In the genomic region with DNA sequence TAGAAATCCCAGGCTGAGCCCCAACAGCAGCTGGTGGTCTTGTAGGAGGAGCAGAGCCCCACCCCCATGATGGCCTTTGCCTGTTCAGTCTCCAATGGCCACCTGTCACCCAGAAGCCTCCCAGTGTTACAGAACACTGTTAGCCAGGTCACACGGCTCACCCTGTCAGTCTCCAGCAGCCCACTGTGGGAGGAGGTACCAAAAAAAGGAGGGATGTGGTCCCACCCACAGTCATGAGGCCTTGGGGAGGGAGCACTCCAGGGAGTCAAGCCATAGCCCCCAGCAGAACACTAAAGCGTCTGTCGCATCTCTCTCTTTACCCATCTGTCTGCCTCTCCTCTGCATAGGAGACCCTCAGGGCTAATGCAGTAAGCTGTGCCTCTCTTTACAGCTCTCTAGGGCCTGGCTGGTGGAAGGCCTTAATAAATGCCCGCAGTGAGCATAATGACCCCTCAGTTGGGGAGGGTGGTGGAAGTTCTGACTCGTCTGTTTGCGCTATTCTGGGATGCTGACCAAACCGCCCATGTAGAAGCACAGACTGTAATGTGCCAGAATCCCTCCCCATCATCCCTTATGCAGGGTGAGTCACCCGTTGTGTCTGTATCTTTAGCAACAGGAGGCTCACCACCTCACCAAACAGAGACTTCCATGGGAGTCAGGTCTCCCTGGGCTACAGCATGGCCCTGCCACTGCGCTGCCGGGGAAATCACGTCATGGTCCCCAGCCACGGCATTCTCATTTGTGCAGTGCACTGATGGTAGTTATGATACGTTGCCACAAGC, we compare ENCODE assay signal across 10 cellular contexts. TPM values are rescaled to one million over a fixed set of nuclear protein-coding genes. Genes with fewer than 3 reads are reported as not detected.
DNase-seq lines count a peak whose midpoint lies in the region; ATAC-seq and TF ChIP-seq lines count a peak whose summit lies in the region.
"Had no signal": no experiment of that assay in that cellular context is flagged by ENCODE, and none has a peak within 500 bp of the region (broad histone marks: within the 10 kb centered on the region; RNA-seq: fewer than 3 reads in every experiment).

No MANE protein-coding gene starts in this region.

- H3K36me3 Mint-ChIP-seq in activated T-helper 17 cell treated with anti-CD3 and anti-CD28 coated beads, Interleukin-2, amount 50 U/mL, for 72 hours (ENCODE audit: low read depth): no peaks in the 10 kb centered on the region

- TF ChIP-seq POLR2A in transverse colon (IDR thresholded peaks at IDR 0.05): no peak

- DNase-seq in NCI-H1417 (lab: John Stamatoyannopoulos, UW) (peak in 2 of 3 experiments; percentile 41 to 78), NCI-H1417 treated with DMSO at 0.1 percent for 48 hours (lab: John Stamatoyannopoulos, UW) (no peak), cerebellum (ENCODE audit: low spot score) (peak; percentile 90), medulla oblongata (ENCODE audit: extremely low spot score) (peak; percentile 91), transverse colon (peak; percentile 41), kidney glomerular epithelial cell (lab: John Stamatoyannopoulos, UW) (no peak)
- DNase-seq: AML-193 had no signal

- TF ChIP-seq CTCF in transverse colon (IDR thresholded peaks at IDR 0.05): no peak

- H3K27me3 ChIP-seq in transverse colon: no peaks in the 10 kb centered on the region

- peaks cover 5% of the 10 kb centered on the region for H3K4me1 Mint-ChIP-seq in activated T-helper 17 cell treated with anti-CD3 and anti-CD28 coated beads, Interleukin-2, amount 50 U/mL, for 72 hours

- intact Hi-C loops in transverse colon (cut with DNase I; ENCODE audit: low total_unique reads): no loop called here

- H3K27ac ChIP-seq in transverse colon: peak overlapping the region; percentile 51 to 80 (median 74)

- no peak for ATAC-seq in activated T-helper 17 cell treated with anti-CD3 and anti-CD28 coated beads, Interleukin-2, amount 50 U/mL, for 72 hours (replicated peaks)
- no peak for ATAC-seq in HG03469 (IDR thresholded peaks at IDR 0.05; ENCODE audit: unreplicated experiment)

- H3K4me3 ChIP-seq in transverse colon: no peak overlapping the region
- H3K4me3 ChIP-seq: HAP-1 had no signal

- H3K4me3 Mint-ChIP-seq in activated T-helper 17 cell treated with anti-CD3 and anti-CD28 coated beads, Interleukin-2, amount 50 U/mL, for 72 hours: no peak overlapping the region

- in situ Hi-C loops in transverse colon (cut with MboI; ENCODE audit: low pct_ligation_motif_present in 1 of 4, low pct_unique_long_range_greater_than_20kb in 1 of 4, low sequenced_read_pairs in 3 of 4): no loop called here

- no peaks in the 10 kb centered on the region for H3K36me3 ChIP-seq in transverse colon
- H3K36me3 ChIP-seq: HAP-1 had no signal

- peaks cover 9% of the 10 kb centered on the region for H3K27me3 Mint-ChIP-seq in activated T-helper 17 cell treated with anti-CD3 and anti-CD28 coated beads, Interleukin-2, amount 50 U/mL, for 72 hours

- no peaks in the 10 kb centered on the region for H3K9me3 ChIP-seq in transverse colon
- H3K9me3 ChIP-seq: HAP-1 had no signal

- 56% methylated on average over 13 of the region's 13 CpGs; no CpG with 5 or more reads in 1 of the 2 donors for WGBS in transverse colon (ENCODE audit: low coverage in 1 of 2), 2 donors

- no peak overlapping the region for H3K27ac Mint-ChIP-seq in activated T-helper 17 cell treated with anti-CD3 and anti-CD28 coated beads, Interleukin-2, amount 50 U/mL, for 72 hours

- no peaks in the 10 kb centered on the region for H3K9me3 Mint-ChIP-seq in activated T-helper 17 cell treated with anti-CD3 and anti-CD28 coated beads, Interleukin-2, amount 50 U/mL, for 72 hours

- peaks cover 0 to 9% (median 5%) of the 10 kb centered on the region in 4 donors for H3K4me1 ChIP-seq in transverse colon

- peak; percentile 23 for TF ChIP-seq EP300 in transverse colon (IDR thresholded peaks at IDR 0.05; ENCODE audit: low read depth)

RNA-seq across cellular contexts. Expression of gene C14orf132, which starts 14.6 kb away (rescaled TPM):
- 91.6 TPM for total RNA-seq in cerebellum
- 1 to 10 TPM; 3.5 to 6.4 (median 5.0) TPM for total RNA-seq in transverse colon
- 1 to 10 TPM; 1.3 to 2.8 TPM for total RNA-seq in activated T-helper 17 cell treated with anti-CD3 and anti-CD28 coated beads, Interleukin-2, amount 50 U/mL, for 72 hours

Comparison
In these comparisons a context has a peak if more than half of its experiments do, and no peak if none do; other contexts are left out.
1. DNase-seq: peak in NCI-H1417 (2 of 3), cerebellum (single experiment), medulla oblongata (single experiment) and transverse colon (single experiment); none in NCI-H1417 treated with DMSO at 0.1 percent for 48 hours (single experiment) and kidney glomerular epithelial cell (single experiment).
2. RNA of gene C14orf132, which starts 14.6 kb away (total RNA-seq): 91.6 TPM in cerebellum (single experiment); 3.5 to 6.4 TPM in transverse colon and 1.3 to 2.8 TPM in activated T-helper 17 cell treated with anti-CD3 and anti-CD28 coated beads, Interleukin-2, amount 50 U/mL, for 72 hours; every median in the first group is over 10 times any median in the second.